In the genomic region with DNA sequence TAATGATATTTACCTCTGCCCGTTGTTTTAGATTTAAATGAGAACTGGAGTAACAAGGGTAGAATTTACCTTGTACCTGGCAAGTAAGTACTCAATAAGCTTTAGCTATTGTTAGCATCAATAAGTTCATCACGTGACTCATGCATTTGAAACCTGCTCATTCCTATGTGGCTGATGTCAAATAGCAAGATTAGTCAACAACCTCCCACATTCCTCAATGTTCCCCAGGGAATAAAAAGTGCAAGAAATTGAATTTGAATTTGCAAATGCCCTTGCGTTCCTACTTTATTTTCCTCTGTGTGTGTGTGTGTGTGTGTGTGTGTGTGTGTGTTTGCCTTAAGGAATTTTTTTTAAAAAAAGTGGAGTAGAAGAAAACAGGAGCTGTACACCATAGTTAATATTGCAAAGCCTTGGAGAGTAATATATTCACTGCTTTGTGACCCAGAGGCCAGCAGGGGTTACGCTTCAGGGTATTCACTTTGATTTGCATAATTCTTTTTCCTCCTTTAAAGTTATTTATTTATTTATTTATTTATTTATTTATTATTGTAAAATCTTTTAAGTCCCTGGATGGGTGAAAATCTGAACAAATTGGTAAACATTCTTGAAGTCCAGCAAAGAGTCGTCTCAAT, we compare ENCODE assay signal across 11 cellular contexts. TPM values are rescaled to one million over a fixed set of nuclear protein-coding genes. Genes with fewer than 3 reads are reported as not detected.
A peak's percentile ranks its signal among the peaks of the same experiment; 100 is the strongest.
DNase-seq lines count a peak whose midpoint lies in the region; ATAC-seq, FAIRE-seq and TF ChIP-seq lines count a peak whose summit lies in the region.
"Had no signal": no experiment of that assay in that cellular context is flagged by ENCODE, and none has a peak within 500 bp of the region (broad histone marks: within the 10 kb centered on the region; RNA-seq: fewer than 3 reads in every experiment).

No MANE protein-coding gene starts in this region.

- ATAC-seq in GM21576 (IDR thresholded peaks at IDR 0.05; ENCODE audit: unreplicated experiment), result no peak

- no peaks in the 10 kb centered on the region for H3K36me3 ChIP-seq in right atrium auricular region
- H3K36me3 ChIP-seq: BLaER1 had no signal

- intact Hi-C loops in cardiac septum (cut with DNase I), result no loop called here

- no peak for TF ChIP-seq CTCF in right atrium auricular region (IDR thresholded peaks at IDR 0.05)

- peak overlapping the region; percentile 28 to 69 for H3K27ac ChIP-seq in right atrium auricular region
- H3K27ac ChIP-seq: BLaER1 had no signal

- DNase-seq in right atrium auricular region (ENCODE audit: low spot score) (no peak), cardiac septum (ENCODE audit: low spot score) (no peak), astrocyte of the hippocampus (ENCODE audit: low read depth, low spot score) (peak; percentile 81), inferior parietal cortex (ENCODE audit: extremely low spot score) (peak; percentile 29), urothelium cell line (ENCODE audit: low spot score) (peak; percentile 43), ecto neural progenitor cell (ENCODE audit: low spot score) (no peak), AML-193 (lab: John Stamatoyannopoulos, UW) (no peak)
- DNase-seq: NCI-H187 had no signal

- no peaks in the 10 kb centered on the region for H3K4me1 ChIP-seq in right atrium auricular region

- no peaks in the 10 kb centered on the region for H3K9me3 ChIP-seq in right atrium auricular region
- H3K9me3 ChIP-seq: BLaER1 had no signal

- no peak overlapping the region for H3K4me3 ChIP-seq in right atrium auricular region
- H3K4me3 ChIP-seq: BLaER1 had no signal

- no peak for FAIRE-seq in urothelium cell line (lab: Jason Lieb, UNC)

- H3K27me3 ChIP-seq in right atrium auricular region, result no peaks in the 10 kb centered on the region
- H3K27me3 ChIP-seq: BLaER1 had no signal

RNA-seq across cellular contexts. Expression of a gene that starts 43.9 kb away (rescaled TPM):
- total RNA-seq in right atrium auricular region (under 1 TPM; 0.16 to 0.52 TPM), cardiac septum (0.32 TPM)
- total RNA-seq: activated T-helper 2 cell treated with anti-CD3 and anti-CD28 coated beads, Interferon-gamma antibody, Interleukin-2, Interleukin-4, amounts not matched to agents 10 μg/mL and 5 μg/mL and 100 μg/mL, durations not matched to agents 14 hours and 24 hours and 36 hours had no signal

RNA-seq across cellular contexts. Expression of a gene that starts 58.9 kb away (rescaled TPM):
- total RNA-seq in right atrium auricular region (1 to 10 TPM; 6.7 to 7.9 TPM), cardiac septum (4.0 TPM)

Comparison
In these comparisons a context has a peak if more than half of its experiments do, and no peak if none do; other contexts are left out.
1. DNase-seq: peak in astrocyte of the hippocampus (single experiment), inferior parietal cortex (single experiment) and urothelium cell line (single experiment); none in right atrium auricular region (single experiment), cardiac septum (single experiment), ecto neural progenitor cell (single experiment) and AML-193 (0 of 2).